Comparison of ENCODE assay signal across 1 cellular context in genomic region chr6:73309784-73310502, GRCh38.
TF ChIP-seq lines count a peak whose summit lies in the region.

No MANE protein-coding gene starts in this region.

TF ChIP-seq in WTC11, 78 proteins besides CTCF, POLR2A, EP300 and RAD21 (continued from another document and continues in another):
- TF ChIP-seq PRDM15 (CRISPR knock-in tag; IDR thresholded peaks at IDR 0.05) (no peak; the same call in 1 of the 2 replicates), ZNF671 (CRISPR knock-in tag; IDR thresholded peaks at IDR 0.05) (no peak), OVOL2 (CRISPR knock-in tag; IDR thresholded peaks at IDR 0.05; ENCODE audit: borderline replicate concordance) (no peak), PRRX2 (CRISPR knock-in tag; IDR thresholded peaks at IDR 0.05) (no peak), ESRRA (CRISPR knock-in tag; IDR thresholded peaks at IDR 0.05; ENCODE audit: borderline replicate concordance) (peak; percentile 56; the same call in 1 of the 2 replicates), CREB1 (CRISPR knock-in tag; IDR thresholded peaks at IDR 0.05) (no peak), SMAD4 (CRISPR knock-in tag; IDR thresholded peaks at IDR 0.05) (peak; percentile 71; the same call in 1 of the 2 replicates), RELA (CRISPR knock-in tag; IDR thresholded peaks at IDR 0.05; ENCODE audit: borderline replicate concordance) (0 out of 2 replicates have a peak, but pooled peaks have one; percentile 75), FOXK1 (CRISPR knock-in tag; IDR thresholded peaks at IDR 0.05) (peak; percentile 14; the same call in 1 of the 2 replicates), GTF2I (CRISPR knock-in tag; conservative IDR thresholded peaks at IDR 0.05) (no peak), JAZF1 (CRISPR knock-in tag; IDR thresholded peaks at IDR 0.05) (no peak), ZNF232 (CRISPR knock-in tag; IDR thresholded peaks at IDR 0.05) (0 out of 2 replicates have a peak, but pooled peaks have one; percentile 25), IRF2 (CRISPR knock-in tag; IDR thresholded peaks at IDR 0.05; ENCODE audit: borderline replicate concordance, low read depth) (no peak), ERG (CRISPR knock-in tag; IDR thresholded peaks at IDR 0.05) (no peak), ARID4B (CRISPR knock-in tag; IDR thresholded peaks at IDR 0.05; ENCODE audit: borderline replicate concordance) (peak; percentile 82; the same call in 1 of the 2 replicates), NFATC4 (CRISPR knock-in tag; IDR thresholded peaks at IDR 0.05) (no peak), NR1H2 (CRISPR knock-in tag; IDR thresholded peaks at IDR 0.05) (no peak), TP53 (CRISPR knock-in tag; IDR thresholded peaks at IDR 0.05) (peak; percentile 21), EMX1 (CRISPR knock-in tag; IDR thresholded peaks at IDR 0.05) (no peak), FOXP4 (CRISPR knock-in tag; IDR thresholded peaks at IDR 0.05) (peak; percentile 43; the same call in 1 of the 2 replicates), ATF3 (CRISPR knock-in tag; conservative IDR thresholded peaks at IDR 0.05) (no peak), USF1 (CRISPR knock-in tag; IDR thresholded peaks at IDR 0.05) (peak; percentile 53; the same call in 1 of the 2 replicates), ZNF396 (CRISPR knock-in tag; IDR thresholded peaks at IDR 0.05; ENCODE audit: borderline replicate concordance) (no peak), E2F1 (CRISPR knock-in tag; IDR thresholded peaks at IDR 0.05) (peak; percentile 56; the same call in 1 of the 2 replicates), RORB (CRISPR knock-in tag; IDR thresholded peaks at IDR 0.05) (no peak), FOXJ3 (CRISPR knock-in tag; IDR thresholded peaks at IDR 0.05; ENCODE audit: borderline replicate concordance) (no peak), ATF2 (CRISPR knock-in tag; IDR thresholded peaks at IDR 0.05; ENCODE audit: borderline replicate concordance, low read depth) (no peak), TEAD4 (CRISPR knock-in tag; IDR thresholded peaks at IDR 0.05) (peak; percentile 66; the same call in 1 of the 2 replicates), GABPB1 (CRISPR knock-in tag; IDR thresholded peaks at IDR 0.05) (no peak), JUN (CRISPR knock-in tag; IDR thresholded peaks at IDR 0.05) (peak; percentile 45; the same call in 1 of the 2 replicates), MXD4 (CRISPR knock-in tag; IDR thresholded peaks at IDR 0.05; ENCODE audit: borderline replicate concordance) (no peak), CREM (CRISPR knock-in tag; IDR thresholded peaks at IDR 0.05) (peak; percentile 7; the same call in 1 of the 2 replicates)
- TF ChIP-seq, protein P1, sequence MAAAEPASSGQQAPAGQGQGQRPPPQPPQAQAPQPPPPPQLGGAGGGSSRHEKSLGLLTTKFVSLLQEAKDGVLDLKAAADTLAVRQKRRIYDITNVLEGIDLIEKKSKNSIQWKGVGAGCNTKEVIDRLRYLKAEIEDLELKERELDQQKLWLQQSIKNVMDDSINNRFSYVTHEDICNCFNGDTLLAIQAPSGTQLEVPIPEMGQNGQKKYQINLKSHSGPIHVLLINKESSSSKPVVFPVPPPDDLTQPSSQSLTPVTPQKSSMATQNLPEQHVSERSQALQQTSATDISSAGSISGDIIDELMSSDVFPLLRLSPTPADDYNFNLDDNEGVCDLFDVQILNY (CRISPR knock-in tag; IDR thresholded peaks at IDR 0.05) = peak; percentile 58; the same call in 1 of the 2 replicates
- TF ChIP-seq, protein P2, sequence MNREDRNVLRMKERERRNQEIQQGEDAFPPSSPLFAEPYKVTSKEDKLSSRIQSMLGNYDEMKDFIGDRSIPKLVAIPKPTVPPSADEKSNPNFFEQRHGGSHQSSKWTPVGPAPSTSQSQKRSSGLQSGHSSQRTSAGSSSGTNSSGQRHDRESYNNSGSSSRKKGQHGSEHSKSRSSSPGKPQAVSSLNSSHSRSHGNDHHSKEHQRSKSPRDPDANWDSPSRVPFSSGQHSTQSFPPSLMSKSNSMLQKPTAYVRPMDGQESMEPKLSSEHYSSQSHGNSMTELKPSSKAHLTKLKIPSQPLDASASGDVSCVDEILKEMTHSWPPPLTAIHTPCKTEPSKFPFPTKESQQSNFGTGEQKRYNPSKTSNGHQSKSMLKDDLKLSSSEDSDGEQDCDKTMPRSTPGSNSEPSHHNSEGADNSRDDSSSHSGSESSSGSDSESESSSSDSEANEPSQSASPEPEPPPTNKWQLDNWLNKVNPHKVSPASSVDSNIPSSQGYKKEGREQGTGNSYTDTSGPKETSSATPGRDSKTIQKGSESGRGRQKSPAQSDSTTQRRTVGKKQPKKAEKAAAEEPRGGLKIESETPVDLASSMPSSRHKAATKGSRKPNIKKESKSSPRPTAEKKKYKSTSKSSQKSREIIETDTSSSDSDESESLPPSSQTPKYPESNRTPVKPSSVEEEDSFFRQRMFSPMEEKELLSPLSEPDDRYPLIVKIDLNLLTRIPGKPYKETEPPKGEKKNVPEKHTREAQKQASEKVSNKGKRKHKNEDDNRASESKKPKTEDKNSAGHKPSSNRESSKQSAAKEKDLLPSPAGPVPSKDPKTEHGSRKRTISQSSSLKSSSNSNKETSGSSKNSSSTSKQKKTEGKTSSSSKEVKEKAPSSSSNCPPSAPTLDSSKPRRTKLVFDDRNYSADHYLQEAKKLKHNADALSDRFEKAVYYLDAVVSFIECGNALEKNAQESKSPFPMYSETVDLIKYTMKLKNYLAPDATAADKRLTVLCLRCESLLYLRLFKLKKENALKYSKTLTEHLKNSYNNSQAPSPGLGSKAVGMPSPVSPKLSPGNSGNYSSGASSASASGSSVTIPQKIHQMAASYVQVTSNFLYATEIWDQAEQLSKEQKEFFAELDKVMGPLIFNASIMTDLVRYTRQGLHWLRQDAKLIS (CRISPR knock-in tag; IDR thresholded peaks at IDR 0.05; ENCODE audit: borderline replicate concordance) = no peak
- TF ChIP-seq, protein P3, sequence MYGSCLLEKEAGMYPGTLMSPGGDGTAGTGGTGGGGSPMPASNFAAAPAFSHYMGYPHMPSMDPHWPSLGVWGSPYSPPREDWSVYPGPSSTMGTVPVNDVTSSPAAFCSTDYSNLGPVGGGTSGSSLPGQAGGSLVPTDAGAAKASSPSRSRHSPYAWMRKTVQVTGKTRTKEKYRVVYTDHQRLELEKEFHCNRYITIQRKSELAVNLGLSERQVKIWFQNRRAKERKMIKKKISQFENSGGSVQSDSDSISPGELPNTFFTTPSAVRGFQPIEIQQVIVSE (CRISPR knock-in tag; IDR thresholded peaks at IDR 0.05; ENCODE audit: borderline replicate concordance) = no peak
- TF ChIP-seq, protein P4, sequence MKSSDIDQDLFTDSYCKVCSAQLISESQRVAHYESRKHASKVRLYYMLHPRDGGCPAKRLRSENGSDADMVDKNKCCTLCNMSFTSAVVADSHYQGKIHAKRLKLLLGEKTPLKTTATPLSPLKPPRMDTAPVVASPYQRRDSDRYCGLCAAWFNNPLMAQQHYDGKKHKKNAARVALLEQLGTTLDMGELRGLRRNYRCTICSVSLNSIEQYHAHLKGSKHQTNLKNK (CRISPR knock-in tag; IDR thresholded peaks at IDR 0.05) = no peak
